In the genomic region with DNA sequence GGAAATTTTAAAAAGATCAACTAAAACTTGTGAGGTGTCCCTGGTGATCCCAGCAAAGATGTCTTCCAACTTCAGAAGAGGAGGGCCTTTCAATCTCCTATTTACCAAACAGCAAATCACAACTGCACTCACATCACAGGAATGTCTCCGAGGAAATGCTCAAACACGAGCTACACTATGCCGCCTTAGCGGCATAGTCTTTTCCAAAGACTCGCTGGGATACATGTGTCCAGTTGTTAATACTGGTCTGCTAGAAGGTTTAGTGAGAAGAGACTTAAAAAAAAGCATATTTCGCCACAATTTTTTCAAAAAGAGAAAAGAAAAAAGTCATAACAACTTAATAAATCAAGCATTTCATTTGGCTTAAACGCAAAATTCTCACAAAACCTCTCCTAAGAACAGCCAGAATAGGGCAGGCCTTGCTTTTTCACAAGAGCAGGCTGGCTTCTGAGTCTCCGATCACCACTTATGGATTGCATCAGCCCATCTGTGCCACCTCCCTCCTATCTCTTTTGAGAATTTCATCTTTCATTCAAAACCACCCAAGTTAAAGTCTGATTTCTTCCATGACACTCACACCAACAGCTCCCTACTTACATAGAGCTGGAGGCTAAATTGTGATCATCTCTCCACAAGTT, we compare ENCODE assay signal across 15 cellular contexts.
DNase-seq lines count a peak whose midpoint lies in the region; ATAC-seq, FAIRE-seq and TF ChIP-seq lines count a peak whose summit lies in the region.
"Had no signal": no experiment of that assay in that cellular context is flagged by ENCODE, and none has a peak within 500 bp of the region (broad histone marks: within the 10 kb centered on the region; RNA-seq: fewer than 3 reads in every experiment).

No MANE protein-coding gene starts in this region.

- H3K4me3 Mint-ChIP-seq in activated T-cell treated with anti-CD3 and anti-CD28 coated beads, Interleukin-2, amount 50 U/mL, for 72 hours = no peak overlapping the region
- no peak overlapping the region for H3K4me3 Mint-ChIP-seq in astrocyte (ENCODE audit: unreplicated experiment)
- H3K4me3 Mint-ChIP-seq in memory B cell = no peak overlapping the region

- no peak overlapping the region for H3K4me2 ChIP-seq in astrocyte (ENCODE audit: low read length)

- H3K27me3 Mint-ChIP-seq in activated T-cell treated with anti-CD3 and anti-CD28 coated beads, Interleukin-2, amount 50 U/mL, for 72 hours (ENCODE audit: low read depth) = no peaks in the 10 kb centered on the region
- H3K27me3 Mint-ChIP-seq in astrocyte (ENCODE audit: low read depth, unreplicated experiment) (no peaks in the 10 kb centered on the region), memory B cell (no peaks in the 10 kb centered on the region)

- H3K36me3 ChIP-seq in astrocyte (ENCODE audit: insufficient read depth, low read length) = no peaks in the 10 kb centered on the region
- H3K36me3 ChIP-seq in uterus = no peaks in the 10 kb centered on the region

- peaks cover 26% of the 10 kb centered on the region for H3K79me2 ChIP-seq in astrocyte (ENCODE audit: insufficient read depth, low read length)

- ATAC-seq in activated T-cell treated with anti-CD3 and anti-CD28 coated beads, Interleukin-2, amount 50 U/mL, for 72 hours (replicated peaks in 1 of 2) = no peak
- ATAC-seq in memory B cell (ENCODE audit: low read depth) = no peak

- peaks cover 6 to 11% of the 10 kb centered on the region in 2 donors for H3K36me3 Mint-ChIP-seq in activated T-cell treated with anti-CD3 and anti-CD28 coated beads, Interleukin-2, amount 50 U/mL, for 72 hours (ENCODE audit: insufficient read depth in 2 of 2)
- H3K36me3 Mint-ChIP-seq in astrocyte (ENCODE audit: low read depth, unreplicated experiment) (peaks cover 20% of the 10 kb centered on the region), memory B cell (peaks cover 24% of the 10 kb centered on the region)

- peaks cover 23% of the 10 kb centered on the region for H4K20me1 ChIP-seq in astrocyte (ENCODE audit: insufficient read depth, low read length)

- no peaks in the 10 kb centered on the region for H3K9me3 Mint-ChIP-seq in activated T-cell treated with anti-CD3 and anti-CD28 coated beads, Interleukin-2, amount 50 U/mL, for 72 hours
- H3K9me3 Mint-ChIP-seq in astrocyte (ENCODE audit: unreplicated experiment) = no peaks in the 10 kb centered on the region
- peaks cover 6% of the 10 kb centered on the region for H3K9me3 Mint-ChIP-seq in memory B cell

- H3K4me1 Mint-ChIP-seq in activated T-cell treated with anti-CD3 and anti-CD28 coated beads, Interleukin-2, amount 50 U/mL, for 72 hours (ENCODE audit: low read depth) = peaks cover 75% of the 10 kb centered on the region
- H3K4me1 Mint-ChIP-seq in astrocyte (ENCODE audit: low read depth, unreplicated experiment) = peaks cover 6% of the 10 kb centered on the region
- H3K4me1 Mint-ChIP-seq in memory B cell = peaks cover 26% of the 10 kb centered on the region

- H2AFZ ChIP-seq in astrocyte (ENCODE audit: low read depth, low read length) = no peak overlapping the region

- no peaks in the 10 kb centered on the region for H3K4me1 ChIP-seq in astrocyte (ENCODE audit: insufficient read depth, low read length)
- H3K4me1 ChIP-seq in uterus = peaks cover 0 to 6% of the 10 kb centered on the region in 2 donors
- H3K4me1 ChIP-seq: tibial artery had no signal

- H3K27me3 ChIP-seq in astrocyte (ENCODE audit: insufficient read depth, low read length) = no peaks in the 10 kb centered on the region
- H3K27me3 ChIP-seq in uterus = no peaks in the 10 kb centered on the region
- H3K27me3 ChIP-seq: tibial artery had no signal

- intact Hi-C loops in uterus (cut with DNase I; ENCODE audit: low total_unique reads) = no loop called here

- H3K27ac ChIP-seq in astrocyte (ENCODE audit: low read depth, low read length) = no peak overlapping the region
- peak overlapping the region; percentile 72 for H3K27ac ChIP-seq in uterus
- H3K27ac ChIP-seq: coronary artery, tibial artery had no signal

- H3K9me3 ChIP-seq in astrocyte (ENCODE audit: insufficient read depth, low read depth, low read length) (no peaks in the 10 kb centered on the region), uterus (no peaks in the 10 kb centered on the region)
- H3K9me3 ChIP-seq: tibial artery had no signal

- H3K27ac Mint-ChIP-seq in activated T-cell treated with anti-CD3 and anti-CD28 coated beads, Interleukin-2, amount 50 U/mL, for 72 hours = peak overlapping the region; percentile 40
- H3K27ac Mint-ChIP-seq in astrocyte (ENCODE audit: unreplicated experiment) (peak overlapping the region; percentile 92), memory B cell (peak overlapping the region; percentile 93)

- TF ChIP-seq CTCF in astrocyte (IDR thresholded peaks at IDR 0.05; ENCODE audit: insufficient read depth, low read depth, low read length) = no peak
- no peak for TF ChIP-seq CTCF in uterus (IDR thresholded peaks at IDR 0.05)

- H3K9ac ChIP-seq in astrocyte (ENCODE audit: low read length) = no peak overlapping the region

- no peak for TF ChIP-seq POLR2A in uterus (IDR thresholded peaks at IDR 0.05)

- H3K4me3 ChIP-seq in astrocyte (ENCODE audit: insufficient read depth, low read depth, low read length) (no peak overlapping the region), uterus (no peak overlapping the region)
- H3K4me3 ChIP-seq: coronary artery, tibial artery had no signal

- FAIRE-seq in astrocyte (lab: Jason Lieb, UNC) = no peak
- FAIRE-seq: GM12892 had no signal

- no peak for DNase-seq in activated T-cell treated with anti-CD3 and anti-CD28 coated beads, Interleukin-2, amount 50 U/mL, for 72 hours
- DNase-seq in activated T-cell treated with anti-CD3 and anti-CD28 coated beads, Interleukin-2, amount 50 U/mL, for 1 hour = no peak
- DNase-seq in astrocyte (ENCODE audit: low read depth) = no peak
- no peak for DNase-seq in memory B cell (ENCODE audit: low spot score in 2 of 2)
- no peak for DNase-seq in uterus
- DNase-seq in pons (ENCODE audit: low spot score) = no peak
- DNase-seq in HUDEP-2 (lab: John Stamatoyannopoulos, UW; ENCODE audit: unreplicated experiment in 76 of 76) = no peak
- DNase-seq in putamen (ENCODE audit: low spot score) = no peak
- DNase-seq: kidney glomerular epithelial cell; NCI-H146; NCI-H446; stimulated activated CD4-positive, alpha-beta T cell treated with anti-CD3 and anti-CD28 coated beads, Interleukin-4, amount 100 ng/mL, for 4 hours; tibial artery had no signal

Comparison
In these comparisons a context has a peak if more than half of its experiments do, and no peak if none do; other contexts are left out.
1. H3K27ac Mint-ChIP-seq: peak in every context shown above with its lines; median percentile 93 in memory B cell; 92 in astrocyte; 40 in activated T-cell treated with anti-CD3 and anti-CD28 coated beads, Interleukin-2, amount 50 U/mL, for 72 hours.